In the genomic region with DNA sequence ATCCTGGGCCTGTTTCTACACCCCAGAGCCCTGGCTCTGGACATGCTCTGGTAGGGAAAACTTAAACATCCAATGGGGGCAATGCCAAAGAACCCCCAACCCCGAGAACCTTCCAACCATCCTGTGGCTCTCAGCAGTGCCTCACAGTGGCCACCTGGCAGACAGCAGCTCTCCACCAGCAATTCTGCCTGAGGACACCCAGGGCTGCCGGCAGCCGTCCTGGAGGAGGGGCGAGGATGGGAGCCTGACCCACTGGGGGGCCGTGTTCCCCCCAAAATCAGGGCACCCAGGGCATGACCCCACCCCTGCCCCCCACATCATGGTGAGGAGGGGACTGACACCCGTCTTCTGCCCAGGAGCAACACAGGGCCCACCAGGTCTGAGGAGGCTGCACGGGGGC, we compare ENCODE assay signal across 1 cellular context.
TF ChIP-seq lines count a peak whose summit lies in the region.

No MANE protein-coding gene starts in this region.

TF ChIP-seq in H1, 55 proteins besides CTCF, POLR2A, EP300 and RAD21:
- TF ChIP-seq TEAD4 (IDR thresholded peaks at IDR 0.05; ENCODE audit: low read depth, low read length) (no peak), NRF1 (IDR thresholded peaks at IDR 0.05; ENCODE audit: low read depth, low read length) (no peak), TCF12 (IDR thresholded peaks at IDR 0.05; ENCODE audit: low read depth, low read length) (no peak), SRF (IDR thresholded peaks at IDR 0.05; ENCODE audit: low read depth, low read length) (no peak), CEBPB (IDR thresholded peaks at IDR 0.05; ENCODE audit: low read depth, low read length) (no peak), JUND (IDR thresholded peaks at IDR 0.05; ENCODE audit: low read length) (no peak), EGR1 (IDR thresholded peaks at IDR 0.05; ENCODE audit: borderline replicate concordance, low read depth, low read length) (no peak), SIRT6 (IDR thresholded peaks at IDR 0.05; ENCODE audit: low read length) (no peak)
- TF ChIP-seq, protein P1, sequence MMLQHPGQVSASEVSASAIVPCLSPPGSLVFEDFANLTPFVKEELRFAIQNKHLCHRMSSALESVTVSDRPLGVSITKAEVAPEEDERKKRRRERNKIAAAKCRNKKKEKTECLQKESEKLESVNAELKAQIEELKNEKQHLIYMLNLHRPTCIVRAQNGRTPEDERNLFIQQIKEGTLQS (IDR thresholded peaks at IDR 0.05; ENCODE audit: insufficient read depth, low read depth, low read length) = no peak
TF ChIP-seq in H1: peak in this region for 0.
